8 cellular contexts compared by ENCODE assay signal in the genomic region with DNA sequence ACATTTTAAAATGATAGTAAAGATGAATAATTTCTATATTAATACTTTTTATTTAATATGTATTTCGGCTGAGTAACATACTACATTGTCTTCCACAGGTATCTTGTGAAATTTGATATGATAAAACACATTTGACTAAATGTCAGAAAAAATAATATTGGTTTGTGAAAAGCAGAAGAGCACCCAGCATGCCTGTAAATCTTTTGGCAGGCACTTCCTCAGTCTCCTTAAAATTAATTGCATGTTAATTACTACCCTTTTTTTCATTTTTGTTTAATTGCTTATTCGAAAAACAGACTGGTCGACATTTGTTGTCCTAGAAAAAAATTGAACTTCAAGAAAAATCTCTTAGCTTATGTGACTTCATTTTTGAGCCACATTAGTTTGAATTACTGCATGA. TPM values are rescaled to one million over a fixed set of nuclear protein-coding genes. Genes with fewer than 3 reads are reported as not detected.
DNase-seq lines count a peak whose midpoint lies in the region; ATAC-seq and TF ChIP-seq lines count a peak whose summit lies in the region.

No MANE protein-coding gene starts in this region.

- H3K27me3 Mint-ChIP-seq in progenitor cell of endocrine pancreas = no peaks in the 10 kb centered on the region

- no peaks in the 10 kb centered on the region for H3K9me3 Mint-ChIP-seq in progenitor cell of endocrine pancreas (ENCODE audit: low read depth)

- H3K27ac ChIP-seq in epithelial cell of prostate = peak overlapping the region; percentile 95
- H3K27ac ChIP-seq in caudate nucleus (ENCODE audit: low read depth, low read length) = no peak overlapping the region

- DNase-seq in G401 (ENCODE audit: low spot score) = peak; percentile 37
- peak; percentile 29 for DNase-seq in NOMO-1 treated with dmso at 0.1 percent for 144 hours (lab: John Stamatoyannopoulos, UW; ENCODE audit: unreplicated experiment)
- no peak for DNase-seq in epithelial cell of prostate (ENCODE audit: low read depth, low spot score)
- no peak for DNase-seq in progenitor cell of endocrine pancreas (ENCODE audit: low spot score, unreplicated experiment)
- DNase-seq in caudate nucleus (lab: John Stamatoyannopoulos, UW) = no peak
- no peak for DNase-seq in activated CD8-positive, alpha-beta memory T cell treated with anti-CD3 and anti-CD28 coated beads, Interleukin-2, amount 50 U/mL, for 4 hours
- DNase-seq in SW480 (ENCODE audit: low spot score) = no peak

- peak overlapping the region; percentile 89 for H3K27ac Mint-ChIP-seq in progenitor cell of endocrine pancreas

- ATAC-seq in GM19023 (IDR thresholded peaks at IDR 0.05; ENCODE audit: unreplicated experiment) = no peak

- no peak for TF ChIP-seq CTCF in progenitor cell of endocrine pancreas (IDR thresholded peaks at IDR 0.05; ENCODE audit: unreplicated experiment)

- in situ Hi-C loops in G401 (cut with HindIII; ENCODE audit: low sequenced_read_pairs) = no loop called here

- peaks cover 2% of the 10 kb centered on the region for H3K36me3 Mint-ChIP-seq in progenitor cell of endocrine pancreas (ENCODE audit: insufficient read depth)

- peak overlapping the region; percentile 87 for H3K4me3 Mint-ChIP-seq in progenitor cell of endocrine pancreas (ENCODE audit: low read depth)

- peaks cover 53% of the 10 kb centered on the region for H3K4me1 Mint-ChIP-seq in progenitor cell of endocrine pancreas (ENCODE audit: low read depth)

RNA-seq across cellular contexts. Expression of a gene that starts 40.6 kb away (rescaled TPM):
- 7.8 and 9.8 TPM in 2 replicates for total RNA-seq in G401 (2014; rRNA removed; shearing (Covaris generic))
- total RNA-seq in progenitor cell of endocrine pancreas = 106 and 117 TPM in 2 replicates

RNA-seq across cellular contexts. Expression of a gene that starts 48.5 kb away (rescaled TPM):
- 3.0 and 3.9 TPM in 2 replicates for total RNA-seq in G401 (2014; rRNA removed; shearing (Covaris generic))
- total RNA-seq in progenitor cell of endocrine pancreas = 14.1 and 15.0 TPM in 2 replicates

Comparison
In these comparisons a context has a peak if more than half of its experiments do, and no peak if none do; other contexts are left out.
1. DNase-seq: peak in G401 (single experiment) and NOMO-1 treated with dmso at 0.1 percent for 144 hours (single experiment); none in epithelial cell of prostate (single experiment), progenitor cell of endocrine pancreas (single experiment), caudate nucleus (0 of 61), activated CD8-positive, alpha-beta memory T cell treated with anti-CD3 and anti-CD28 coated beads, Interleukin-2, amount 50 U/mL, for 4 hours (single experiment) and SW480 (single experiment).